29 cellular contexts compared by ENCODE assay signal in genomic region chr9:34291423-34291822, GRCh38. TPM values are rescaled to one million over a fixed set of nuclear protein-coding genes. Genes with fewer than 3 reads are reported as not detected.
"Had no signal": no experiment of that assay in that cellular context is flagged by ENCODE, and none has a peak within 500 bp of the region (broad histone marks: within the 10 kb centered on the region; RNA-seq: fewer than 3 reads in every experiment).

No MANE protein-coding gene starts in this region.

- H3K4me1 Mint-ChIP-seq: naive thymus-derived CD8-positive, alpha-beta T cell; nephron progenitor cell; neural crest cell; stimulated activated effector memory CD8-positive, alpha-beta T cell treated with anti-CD3 and anti-CD28 coated beads, Interleukin-12 subunit alpha, Interleukin-12 subunit beta, amount 100 ng/mL, for 72 hours; stimulated activated naive B cell treated with anti-CD40 and anti-IgM and Interleukin-4, amounts not matched to agents 10 μg/mL and 1 μg/mL and 100 μg/mL, for 72 hours had no signal

- H3K4me3 ChIP-seq: ovary, psoas muscle, right lobe of liver, sigmoid colon, stomach, thoracic aorta, thyroid gland, tibial nerve, upper lobe of left lung, uterus had no signal

- H3K36me3 ChIP-seq: ovary, right lobe of liver, sigmoid colon, stomach, thoracic aorta, thyroid gland, tibial nerve, upper lobe of left lung, uterus had no signal

- H3K27ac Mint-ChIP-seq: naive thymus-derived CD8-positive, alpha-beta T cell; natural killer cell treated with Interleukin-12 subunit alpha and Interleukin-12 subunit beta and Interleukin-15 and Interleukin-18, amount 100 ng/mL, for 72 hours; nephron progenitor cell; progenitor cell of endocrine pancreas; stimulated activated effector memory CD8-positive, alpha-beta T cell treated with anti-CD3 and anti-CD28 coated beads, Interleukin-12 subunit alpha, Interleukin-12 subunit beta, amount 100 ng/mL, for 72 hours; stimulated activated naive B cell treated with anti-CD40 and anti-IgM and Interleukin-4, amounts not matched to agents 10 μg/mL and 1 μg/mL and 100 μg/mL, for 72 hours; stimulated activated naive CD8-positive, alpha-beta T cell treated with anti-CD3 and anti-CD28 coated beads, Interleukin-15, Interleukin-2, amounts not matched to agents 100 ng/mL and 50 ng/mL, for 24 hours had no signal

- ATAC-seq: naive thymus-derived CD8-positive, alpha-beta T cell; natural killer cell treated with Interleukin-12 subunit alpha and Interleukin-12 subunit beta and Interleukin-15 and Interleukin-18, amount 100 ng/mL, for 72 hours; psoas muscle; right cardiac atrium; stimulated activated effector memory CD8-positive, alpha-beta T cell treated with anti-CD3 and anti-CD28 coated beads, Interleukin-12 subunit alpha, Interleukin-12 subunit beta, amount 100 ng/mL, for 72 hours; stimulated activated naive B cell treated with anti-CD40 and anti-IgM and Interleukin-4, amounts not matched to agents 10 μg/mL and 1 μg/mL and 100 μg/mL, for 72 hours had no signal

- H3K27me3 ChIP-seq: ovary, right lobe of liver, sigmoid colon, stomach, thyroid gland, tibial nerve, upper lobe of left lung, uterus had no signal

- H3K9me3 ChIP-seq: ovary, psoas muscle, right lobe of liver, sigmoid colon, stomach, thoracic aorta, thyroid gland, tibial nerve, upper lobe of left lung, uterus had no signal

- H3K9me3 Mint-ChIP-seq: naive thymus-derived CD8-positive, alpha-beta T cell; natural killer cell treated with Interleukin-12 subunit alpha and Interleukin-12 subunit beta and Interleukin-15 and Interleukin-18, amount 100 ng/mL, for 72 hours; neural crest cell; stimulated activated effector memory CD8-positive, alpha-beta T cell treated with anti-CD3 and anti-CD28 coated beads, Interleukin-12 subunit alpha, Interleukin-12 subunit beta, amount 100 ng/mL, for 72 hours; stimulated activated naive B cell treated with anti-CD40 and anti-IgM and Interleukin-4, amounts not matched to agents 10 μg/mL and 1 μg/mL and 100 μg/mL, for 72 hours; stimulated activated naive CD8-positive, alpha-beta T cell treated with anti-CD3 and anti-CD28 coated beads, Interleukin-15, Interleukin-2, amounts not matched to agents 100 ng/mL and 50 ng/mL, for 24 hours had no signal

- DNase-seq: naive thymus-derived CD8-positive, alpha-beta T cell; nephron progenitor cell; occipital lobe; ovary; posterior cingulate gyrus; psoas muscle; right cardiac atrium; right lobe of liver; sigmoid colon; small intestine; stimulated activated CD4-positive, alpha-beta T cell treated with anti-CD3 and anti-CD28 coated beads, Interleukin-15, amount 100 ng/mL, for 24 hours; stimulated activated CD4-positive, alpha-beta T cell treated with anti-CD3 and anti-CD28 coated beads, Interleukin-2, amount 100 ng/mL, for 24 hours; stimulated activated CD4-positive, alpha-beta T cell treated with anti-CD3 and anti-CD28 coated beads, Interleukin-2, amount 100 ng/mL, for 48 hours; stimulated activated CD4-positive, alpha-beta T cell treated with anti-CD3 and anti-CD28 coated beads, Interleukin-4, amount 100 ng/mL, for 24 hours; stimulated activated naive B cell treated with anti-CD40 and anti-IgM and Interleukin-4, amounts not matched to agents 10 μg/mL and 1 μg/mL and 100 μg/mL, for 72 hours; stimulated activated naive CD4-positive, alpha-beta T cell treated with Interleukin-2 at 50 U/mL for 16 hours; stomach; thyroid gland; trophoblast cell; upper lobe of left lung; uterus had no signal

- H3K27ac ChIP-seq: ovary, parathyroid adenoma, psoas muscle, right lobe of liver, sigmoid colon, stomach, thoracic aorta, thyroid gland, tibial nerve, upper lobe of left lung, uterus had no signal

- H3K36me3 Mint-ChIP-seq: naive thymus-derived CD8-positive, alpha-beta T cell; natural killer cell treated with Interleukin-12 subunit alpha and Interleukin-12 subunit beta and Interleukin-15 and Interleukin-18, amount 100 ng/mL, for 72 hours; stimulated activated effector memory CD8-positive, alpha-beta T cell treated with anti-CD3 and anti-CD28 coated beads, Interleukin-12 subunit alpha, Interleukin-12 subunit beta, amount 100 ng/mL, for 72 hours; stimulated activated naive B cell treated with anti-CD40 and anti-IgM and Interleukin-4, amounts not matched to agents 10 μg/mL and 1 μg/mL and 100 μg/mL, for 72 hours had no signal

- H3K4me3 Mint-ChIP-seq: naive thymus-derived CD8-positive, alpha-beta T cell; natural killer cell treated with Interleukin-12 subunit alpha and Interleukin-12 subunit beta and Interleukin-15 and Interleukin-18, amount 100 ng/mL, for 72 hours; nephron progenitor cell; neural crest cell; stimulated activated effector memory CD8-positive, alpha-beta T cell treated with anti-CD3 and anti-CD28 coated beads, Interleukin-12 subunit alpha, Interleukin-12 subunit beta, amount 100 ng/mL, for 72 hours; stimulated activated naive B cell treated with anti-CD40 and anti-IgM and Interleukin-4, amounts not matched to agents 10 μg/mL and 1 μg/mL and 100 μg/mL, for 72 hours; stimulated activated naive CD8-positive, alpha-beta T cell treated with anti-CD3 and anti-CD28 coated beads, Interleukin-15, Interleukin-2, amounts not matched to agents 100 ng/mL and 50 ng/mL, for 24 hours had no signal

- H3K27me3 Mint-ChIP-seq: naive thymus-derived CD8-positive, alpha-beta T cell; natural killer cell treated with Interleukin-12 subunit alpha and Interleukin-12 subunit beta and Interleukin-15 and Interleukin-18, amount 100 ng/mL, for 72 hours; progenitor cell of endocrine pancreas; stimulated activated naive B cell treated with anti-CD40 and anti-IgM and Interleukin-4, amounts not matched to agents 10 μg/mL and 1 μg/mL and 100 μg/mL, for 72 hours; stimulated activated naive CD8-positive, alpha-beta T cell treated with anti-CD3 and anti-CD28 coated beads, Interleukin-15, Interleukin-2, amounts not matched to agents 100 ng/mL and 50 ng/mL, for 24 hours had no signal

- H3K4me1 ChIP-seq: parathyroid adenoma, psoas muscle, right lobe of liver, sigmoid colon, stomach, thyroid gland, tibial nerve, upper lobe of left lung, uterus had no signal

RNA-seq across cellular contexts. Expression of gene KIF24, which starts 37.6 kb away (rescaled TPM):
- polyA plus RNA-seq: naive thymus-derived CD8-positive, alpha-beta T cell had no signal
